8 cellular contexts compared by ENCODE assay signal in genomic region chr19:15331419-15332310, GRCh38. TPM values are rescaled to one million over a fixed set of nuclear protein-coding genes. Genes with fewer than 3 reads are reported as not detected.
A peak's percentile ranks its signal among the peaks of the same experiment; 100 is the strongest.
DNase-seq lines count a peak whose midpoint lies in the region; ATAC-seq and TF ChIP-seq lines count a peak whose summit lies in the region.

No MANE protein-coding gene starts in this region.

- TF ChIP-seq CTCF in RWPE2 (IDR thresholded peaks at IDR 0.05; ENCODE audit: poor library complexity, severe bottlenecking) (no peak), ovary (IDR thresholded peaks at IDR 0.05) (no peak), tibial nerve (IDR thresholded peaks at IDR 0.05) (peak in 1 of 5 experiments; percentile 12)

- H3K4me1 ChIP-seq in RWPE2 (ENCODE audit: insufficient read depth, poor library complexity, severe bottlenecking) (peaks cover 19% of the 10 kb centered on the region), ovary (ENCODE audit: insufficient read depth) (peaks cover 18% of the 10 kb centered on the region), tibial nerve (peaks cover 0 to 62% (median 43%) of the 10 kb centered on the region in 4 donors)

- no peaks in the 10 kb centered on the region for H3K27me3 ChIP-seq in RWPE2 (ENCODE audit: insufficient read depth, poor library complexity, severe bottlenecking)
- no peaks in the 10 kb centered on the region for H3K27me3 ChIP-seq in ovary
- no peaks in the 10 kb centered on the region for H3K27me3 ChIP-seq in tibial nerve

- peak overlapping the region; percentile 78 for H3K4me3 ChIP-seq in RWPE2 (ENCODE audit: severe bottlenecking)
- peak overlapping the region; percentile 68 for H3K4me3 ChIP-seq in ovary
- H3K4me3 ChIP-seq in tibial nerve = peak overlapping the region; percentile 76 to 95 (median 78)

- WGBS in ovary, 3 donors = 0 to 1% (median 0%) methylated on average over 43 to 117 of the region's 122 CpGs
- WGBS in tibial nerve, 2 donors = 0% methylated on average over 1 to 11 of the region's 122 CpGs

- peaks cover 32% of the 10 kb centered on the region for H3K36me3 ChIP-seq in RWPE2 (ENCODE audit: low read depth)
- no peaks in the 10 kb centered on the region for H3K36me3 ChIP-seq in ovary
- H3K36me3 ChIP-seq in tibial nerve = no peaks in the 10 kb centered on the region

- H3K27ac ChIP-seq in RWPE2 (ENCODE audit: poor library complexity, severe bottlenecking) (peak overlapping the region; percentile 93), ovary (peak overlapping the region; percentile 91 to 99), tibial nerve (peak overlapping the region; percentile 91 to 97 (median 96))

- ATAC-seq in HG03135 (IDR thresholded peaks at IDR 0.05; ENCODE audit: unreplicated experiment) (peak; percentile 30), RWPE2 (ENCODE audit: low read depth) (peak; percentile 36)

- TF ChIP-seq EP300 in ovary (IDR thresholded peaks at IDR 0.05) (no peak), tibial nerve (IDR thresholded peaks at IDR 0.05) (no peak)

- no peak for TF ChIP-seq POLR2A in ovary (IDR thresholded peaks at IDR 0.05)
- peak in 1 of 2 donors; percentile 12 for TF ChIP-seq POLR2A in tibial nerve (IDR thresholded peaks at IDR 0.05)

- H3K9me3 ChIP-seq in RWPE2 (ENCODE audit: severe bottlenecking) (no peaks in the 10 kb centered on the region), ovary (no peaks in the 10 kb centered on the region), tibial nerve (no peaks in the 10 kb centered on the region)

- intact Hi-C loops in ovary (cut with DNase I) = loop anchor here in 2 of 4 donors (1.0 to 10.0 kb wide), 3 partner anchors 47 to 86 kb away; partner anchors contain the start of genes AKAP8 (in 1 of the 2) and AKAP8L (in 1 of the 2)

- peak; percentile 27 for DNase-seq in NCI-H345 (lab: John Stamatoyannopoulos, UW)
- no peak for DNase-seq in NCI-H345 treated with DMSO at 0.1 percent for 48 hours (lab: John Stamatoyannopoulos, UW; ENCODE audit: unreplicated experiment)
- DNase-seq in RWPE2 (ENCODE audit: low spot score) = no peak
- peak; percentile 39 to 59 (median 40) for DNase-seq in activated naive CD4-positive, alpha-beta T cell (lab: John Stamatoyannopoulos, UW)
- peak; percentile 60 for DNase-seq in glomerular visceral epithelial cell (ENCODE audit: extremely low spot score)
- DNase-seq in ovary = peak; percentile 40 to 78 (median 65)
- DNase-seq in tibial nerve (ENCODE audit: low spot score in 2 of 2) = peak in 1 of 2 donors; percentile 37

RNA-seq across cellular contexts. Expression of gene BRD4, which starts 0.7 kb away (rescaled TPM):
- total RNA-seq in ovary (100 to 1,000 TPM in 4 of 7 donors, 10 to 100 TPM in 3; 19.6 to 127 (median 100) TPM), tibial nerve (10 to 100 TPM; 34.7 to 69.6 (median 36.0) TPM)
- 10 to 100 TPM; 30.1 to 31.0 TPM for polyA plus RNA-seq in ovary

RNA-seq across cellular contexts. Expression of gene AKAP8, which starts 47.9 kb away (rescaled TPM):
- total RNA-seq in ovary = 10 to 100 TPM; 19.1 to 53.3 (median 46.4) TPM
- 10 to 100 TPM; 13.6 to 21.6 TPM for polyA plus RNA-seq in ovary
- total RNA-seq in tibial nerve = 10 to 100 TPM; 26.4 to 58.5 (median 55.9) TPM

Comparison
In these comparisons a context has a peak if more than half of its experiments do, and no peak if none do; other contexts are left out.
1. DNase-seq: peak in NCI-H345 (single experiment), activated naive CD4-positive, alpha-beta T cell (4 of 4), glomerular visceral epithelial cell (single experiment) and ovary (5 of 5); none in NCI-H345 treated with DMSO at 0.1 percent for 48 hours (single experiment) and RWPE2 (single experiment).
2. Peak in every context shown above with its lines, with median percentiles within 50 percentile points of each other: H3K27ac ChIP-seq and H3K4me3 ChIP-seq.